ENCODE assay signal across 32 cellular contexts in genomic region chr20:62664316-62664971, GRCh38. TPM values are rescaled to one million over a fixed set of nuclear protein-coding genes. Genes with fewer than 3 reads are reported as not detected.
"Had no signal": no experiment of that assay in that cellular context is flagged by ENCODE, and none has a peak within 500 bp of the region (broad histone marks: within the 10 kb centered on the region; RNA-seq: fewer than 3 reads in every experiment).

No MANE protein-coding gene starts in this region.

- H3K4me3 Mint-ChIP-seq: activated T-cell treated with anti-CD3 and anti-CD28 coated beads, Interleukin-2, amount 50 U/mL, for 24 hours; activated T-helper 17 cell treated with anti-CD3 and anti-CD28 coated beads, Interleukin-2, amount 50 U/mL, for 72 hours; nephron had no signal

- H3K4me2 ChIP-seq: hepatocyte had no signal

- H3K27me3 ChIP-seq: breast epithelium, hepatocyte, ovary had no signal

- H3K27ac Mint-ChIP-seq: activated T-cell treated with anti-CD3 and anti-CD28 coated beads, Interleukin-2, amount 50 U/mL, for 24 hours; activated T-helper 17 cell treated with anti-CD3 and anti-CD28 coated beads, Interleukin-2, amount 50 U/mL, for 72 hours; progenitor cell of endocrine pancreas had no signal

- H3K9me3 ChIP-seq: breast epithelium, left ventricle myocardium inferior, mucosa of descending colon, ovary, tibial nerve had no signal

- H2AFZ ChIP-seq: hepatocyte had no signal

- H3K27me3 Mint-ChIP-seq: activated T-cell treated with anti-CD3 and anti-CD28 coated beads, Interleukin-2, amount 50 U/mL, for 24 hours; activated T-helper 17 cell treated with anti-CD3 and anti-CD28 coated beads, Interleukin-2, amount 50 U/mL, for 72 hours had no signal

- H3K4me3 ChIP-seq: breast epithelium, hepatocyte, left ventricle myocardium inferior, lung, mucosa of descending colon, ovary, tibial nerve had no signal

- ATAC-seq: activated T-helper 17 cell treated with anti-CD3 and anti-CD28 coated beads, Interleukin-2, amount 50 U/mL, for 72 hours; mucosa of descending colon; sciatic nerve had no signal

- H3K36me3 ChIP-seq: breast epithelium, ovary, tibial nerve had no signal

- H3K27ac ChIP-seq: breast epithelium, epithelial cell of prostate, hepatocyte, left ventricle myocardium inferior, ovary, tibial nerve had no signal

- H3K4me1 Mint-ChIP-seq: activated T-helper 17 cell treated with anti-CD3 and anti-CD28 coated beads, Interleukin-2, amount 50 U/mL, for 72 hours had no signal

- DNase-seq: activated CD4-positive, alpha-beta T cell treated with anti-CD3 and anti-CD28 coated beads for 48 hours; activated CD4-positive, alpha-beta T cell treated with anti-CD3 and anti-CD28 coated beads, Interleukin-2, amount 50 U/mL, for 48 hours; activated CD8-positive, alpha-beta memory T cell treated with anti-CD3 and anti-CD28 coated beads for 24 hours; activated CD8-positive, alpha-beta memory T cell treated with anti-CD3 and anti-CD28 coated beads, Interleukin-2, amount 50 U/mL, for 4 hours; activated gamma-delta T cell treated with Interleukin-2 at 50 U/mL for 16 hours; activated naive CD4-positive, alpha-beta T cell treated with anti-CD3 and anti-CD28 coated beads, Interleukin-2, amount 50 U/mL, for 16 hours; activated T-cell treated with anti-CD3 and anti-CD28 coated beads, Interleukin-2, amount 50 U/mL, for 24 hours; central memory CD4-positive, alpha-beta T cell; effector CD8-positive, alpha-beta T cell; glutamatergic neuron; islet precursor cell; left ventricle myocardium inferior; mucosa of descending colon; ovary; small intestine; stimulated activated CD4-positive, alpha-beta T cell treated with anti-CD3 and anti-CD28 coated beads, Interleukin-4, amount 100 ng/mL, for 4 hours; stimulated activated CD8-positive, alpha-beta memory T cell treated with anti-CD3 and anti-CD28 coated beads, Interleukin-4, amount 100 ng/mL, for 48 hours; stimulated activated naive CD4-positive, alpha-beta T cell treated with Interleukin-2 at 50 U/mL for 16 hours had no signal

- H3K9me3 Mint-ChIP-seq: activated T-cell treated with anti-CD3 and anti-CD28 coated beads, Interleukin-2, amount 50 U/mL, for 24 hours; activated T-helper 17 cell treated with anti-CD3 and anti-CD28 coated beads, Interleukin-2, amount 50 U/mL, for 72 hours; nephron had no signal

- H3K79me2 ChIP-seq: hepatocyte had no signal

- FAIRE-seq: endometrium, frontal cortex, small intestine had no signal

RNA-seq across cellular contexts. Expression of gene NTSR1, which starts 44.2 kb away (rescaled TPM):
- total RNA-seq: activated T-helper 17 cell treated with anti-CD3 and anti-CD28 coated beads, Interleukin-2, amount 50 U/mL, for 72 hours; left ventricle myocardium inferior; mesenteric fat pad; progenitor cell of endocrine pancreas; renal cortical epithelial cell; ureter had no signal
- polyA plus RNA-seq: hepatocyte had no signal
